In the genomic region with DNA sequence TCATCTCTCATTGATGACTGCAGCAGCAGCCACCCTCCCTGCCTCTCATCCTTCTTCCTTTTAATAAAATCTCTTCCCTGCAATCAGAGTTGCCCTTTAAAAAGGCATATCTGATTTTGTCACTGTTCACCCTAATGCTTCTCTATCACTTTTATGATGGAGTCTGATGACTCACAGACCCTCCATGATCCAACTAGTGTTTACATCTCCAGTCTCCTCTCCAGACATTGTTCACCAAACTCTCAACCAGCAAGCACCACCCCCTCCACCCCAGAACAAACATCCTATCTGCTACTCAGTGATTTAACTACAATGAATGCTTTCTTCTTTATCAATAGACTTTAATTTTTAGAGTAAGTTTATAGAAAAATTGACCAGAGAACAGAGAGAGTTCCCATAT, we compare ENCODE assay signal across 23 cellular contexts. TPM values are rescaled to one million over a fixed set of nuclear protein-coding genes. Genes with fewer than 3 reads are reported as not detected.
"Had no signal": no experiment of that assay in that cellular context is flagged by ENCODE, and none has a peak within 500 bp of the region (broad histone marks: within the 10 kb centered on the region; RNA-seq: fewer than 3 reads in every experiment).

No MANE protein-coding gene starts in this region.

- H3K36me3 ChIP-seq: ascending aorta, neutrophil, tibial artery, WERI-Rb-1 had no signal

- H3K4me1 Mint-ChIP-seq: stimulated activated effector memory CD8-positive, alpha-beta T cell treated with anti-CD3 and anti-CD28 coated beads, Interleukin-12 subunit alpha, Interleukin-12 subunit beta, amount 100 ng/mL, for 72 hours; stimulated activated naive CD8-positive, alpha-beta T cell treated with anti-CD3 and anti-CD28 coated beads, Interleukin-15, amount 100 ng/mL, for 72 hours had no signal

- H3K4me3 ChIP-seq: ascending aorta, tibial artery had no signal

- H3K27me3 ChIP-seq: ascending aorta, neutrophil, tibial artery had no signal

- DNase-seq: activated CD4-positive, alpha-beta T cell treated with anti-CD3 and anti-CD28 coated beads for 1 hour; activated CD4-positive, alpha-beta T cell treated with anti-CD3 and anti-CD28 coated beads, Interleukin-2, amount 50 U/mL, for 1 hour; activated CD8-positive, alpha-beta T cell treated with anti-CD3 and anti-CD28 coated beads, Interleukin-2, amount 10 ng/mL, durations not matched to agents 7 days and 5 days; activated gamma-delta T cell treated with Interleukin-2 at 50 U/mL for 16 hours; effector CD4-positive, alpha-beta T cell; glutamatergic neuron; hypothalamus; islet precursor cell; left cardiac atrium; right cardiac atrium; stimulated activated CD4-positive, alpha-beta T cell treated with anti-CD3 and anti-CD28 coated beads, Interleukin-1b, Interleukin-23, amount 100 ng/mL, for 48 hours; stimulated activated naive CD8-positive, alpha-beta T cell treated with anti-CD3 and anti-CD28 coated beads, Interleukin-15, amount 100 ng/mL, for 72 hours; T-helper 1 cell; tibial artery; WERI-Rb-1 had no signal

- H3K4me3 Mint-ChIP-seq: activated CD8-positive, alpha-beta T cell treated with anti-CD3 and anti-CD28 coated beads, Interleukin-2, amount 10 ng/mL, durations not matched to agents 7 days and 5 days; dendritic cell treated with granulocyte-macrophage colony-stimulating factor and Interleukin-4, amounts not matched to agents 40 ng/mL and 50 ng/mL, for 4 days; nephron; stimulated activated effector memory CD8-positive, alpha-beta T cell treated with anti-CD3 and anti-CD28 coated beads, Interleukin-12 subunit alpha, Interleukin-12 subunit beta, amount 100 ng/mL, for 72 hours; stimulated activated naive CD8-positive, alpha-beta T cell treated with anti-CD3 and anti-CD28 coated beads, Interleukin-15, amount 100 ng/mL, for 72 hours had no signal

- H3K9me3 Mint-ChIP-seq: activated naive CD4-positive, alpha-beta T cell treated with anti-CD3 and anti-CD28 coated beads, Interleukin-2, amount 50 U/mL, for 72 hours; dendritic cell treated with granulocyte-macrophage colony-stimulating factor and Interleukin-4, amounts not matched to agents 40 ng/mL and 50 ng/mL, for 4 days; nephron; stimulated activated effector memory CD8-positive, alpha-beta T cell treated with anti-CD3 and anti-CD28 coated beads, Interleukin-12 subunit alpha, Interleukin-12 subunit beta, amount 100 ng/mL, for 72 hours; stimulated activated naive CD8-positive, alpha-beta T cell treated with anti-CD3 and anti-CD28 coated beads, Interleukin-15, amount 100 ng/mL, for 72 hours had no signal

- ATAC-seq: activated CD8-positive, alpha-beta T cell treated with anti-CD3 and anti-CD28 coated beads, Interleukin-2, amount 10 ng/mL, durations not matched to agents 7 days and 5 days; activated naive CD4-positive, alpha-beta T cell treated with anti-CD3 and anti-CD28 coated beads, Interleukin-2, amount 50 U/mL, for 72 hours; left cardiac atrium; right cardiac atrium; stimulated activated effector memory CD8-positive, alpha-beta T cell treated with anti-CD3 and anti-CD28 coated beads, Interleukin-12 subunit alpha, Interleukin-12 subunit beta, amount 100 ng/mL, for 72 hours; stimulated activated naive CD8-positive, alpha-beta T cell treated with anti-CD3 and anti-CD28 coated beads, Interleukin-15, amount 100 ng/mL, for 72 hours had no signal

- H3K4me1 ChIP-seq: ascending aorta, parathyroid adenoma, tibial artery had no signal

- H3K27ac Mint-ChIP-seq: activated CD8-positive, alpha-beta T cell treated with anti-CD3 and anti-CD28 coated beads, Interleukin-2, amount 10 ng/mL, durations not matched to agents 7 days and 5 days; activated naive CD4-positive, alpha-beta T cell treated with anti-CD3 and anti-CD28 coated beads, Interleukin-2, amount 50 U/mL, for 72 hours; dendritic cell treated with granulocyte-macrophage colony-stimulating factor and Interleukin-4, amounts not matched to agents 40 ng/mL and 50 ng/mL, for 4 days; nephron; stimulated activated effector memory CD8-positive, alpha-beta T cell treated with anti-CD3 and anti-CD28 coated beads, Interleukin-12 subunit alpha, Interleukin-12 subunit beta, amount 100 ng/mL, for 72 hours had no signal

- H3K36me3 Mint-ChIP-seq: activated naive CD4-positive, alpha-beta T cell treated with anti-CD3 and anti-CD28 coated beads, Interleukin-2, amount 50 U/mL, for 72 hours; stimulated activated effector memory CD8-positive, alpha-beta T cell treated with anti-CD3 and anti-CD28 coated beads, Interleukin-12 subunit alpha, Interleukin-12 subunit beta, amount 100 ng/mL, for 72 hours had no signal

- H3K27ac ChIP-seq: ascending aorta, neutrophil, parathyroid adenoma, tibial artery, WERI-Rb-1 had no signal

- H3K9ac ChIP-seq: parathyroid adenoma had no signal

- H3K9me3 ChIP-seq: ascending aorta, neutrophil, tibial artery had no signal

RNA-seq across cellular contexts. Expression of gene TNFSF11, which starts 59.5 kb away (rescaled TPM):
- total RNA-seq: ascending aorta, left cardiac atrium, ureter had no signal
